13 cellular contexts compared by ENCODE assay signal in genomic region chr4:125187621-125188176, GRCh38.
DNase-seq lines count a peak whose midpoint lies in the region; TF ChIP-seq lines count a peak whose summit lies in the region.
"Had no signal": no experiment of that assay in that cellular context is flagged by ENCODE, and none has a peak within 500 bp of the region (broad histone marks: within the 10 kb centered on the region; RNA-seq: fewer than 3 reads in every experiment).

No MANE protein-coding gene starts in this region.

- H3K9me3 Mint-ChIP-seq in HFFc6 = no peaks in the 10 kb centered on the region
- no peaks in the 10 kb centered on the region for H3K9me3 Mint-ChIP-seq in MCF 10A (ENCODE audit: unreplicated experiment)

- H3K27ac Mint-ChIP-seq in HFFc6 (peak overlapping the region; percentile 74), MCF 10A (ENCODE audit: low read depth, unreplicated experiment) (peak overlapping the region; percentile 85)
- H3K27ac Mint-ChIP-seq: activated CD8-positive, alpha-beta T cell treated with anti-CD3 and anti-CD28 coated beads for 36 hours had no signal

- no peaks in the 10 kb centered on the region for H3K9me3 ChIP-seq in vagina
- H3K9me3 ChIP-seq: upper lobe of right lung had no signal

- H3K4me1 ChIP-seq in vagina = peaks cover 19% of the 10 kb centered on the region
- H3K4me1 ChIP-seq: upper lobe of right lung had no signal

- no TSS peak for BruUV-seq in MCF 10A (replicated peaks; lab: Mats Ljungman, UMichigan)

- TF ChIP-seq POLR2A in vagina (IDR thresholded peaks at IDR 0.05) = no peak

- CTCF ChIA-PET in MCF 10A (lab: Yijun Ruan, JAX) = interaction anchor here (0.7 kb wide), 1 partner anchor 865 kb away, joined by 3 read pairs; no protein-coding TSS in a partner anchor

- H3K36me3 Mint-ChIP-seq in HFFc6 (ENCODE audit: low read depth) (no peaks in the 10 kb centered on the region), MCF 10A (ENCODE audit: insufficient read depth, unreplicated experiment) (no peaks in the 10 kb centered on the region)

- POLR2A ChIA-PET in MCF 10A (lab: Yijun Ruan, JAX) = interaction anchor here (0.5 to 1.9 kb wide), 11 partner anchors 9 to 905 kb away, joined by 3 to 6 read pairs (median 4); no protein-coding TSS in a partner anchor

- H3K27me3 Mint-ChIP-seq in HFFc6 (ENCODE audit: insufficient read depth) (no peaks in the 10 kb centered on the region), MCF 10A (ENCODE audit: insufficient read depth, unreplicated experiment) (no peaks in the 10 kb centered on the region)
- H3K27me3 Mint-ChIP-seq: activated CD8-positive, alpha-beta T cell treated with anti-CD3 and anti-CD28 coated beads for 36 hours had no signal

- peak; percentile 57 for DNase-seq in AG08395 (ENCODE audit: low spot score)
- DNase-seq in HFFc6 = peak; percentile 78
- peak; percentile 64 for DNase-seq in MCF 10A (ENCODE audit: unreplicated experiment)
- peak; percentile 69 for DNase-seq in islet precursor cell
- DNase-seq in vagina (ENCODE audit: extremely low spot score in 2 of 2) = no peak
- no peak for DNase-seq in activated effector memory CD4-positive, alpha-beta T cell treated with Interleukin-2 at 50 U/mL for 16 hours
- no peak for DNase-seq in stimulated activated naive CD4-positive, alpha-beta T cell (lab: John Stamatoyannopoulos, UW)
- DNase-seq in NCI-H1436 (lab: John Stamatoyannopoulos, UW) = no peak
- DNase-seq: activated CD8-positive, alpha-beta T cell treated with anti-CD3 and anti-CD28 coated beads for 36 hours; DND-41; upper lobe of right lung had no signal

- H3K36me3 ChIP-seq in vagina = no peaks in the 10 kb centered on the region
- H3K36me3 ChIP-seq: upper lobe of right lung had no signal

- no peak overlapping the region for H3K27ac ChIP-seq in vagina
- H3K27ac ChIP-seq: PC-9, upper lobe of right lung had no signal

- H3K27me3 ChIP-seq in vagina = no peaks in the 10 kb centered on the region
- H3K27me3 ChIP-seq: upper lobe of right lung had no signal

- H3K4me3 Mint-ChIP-seq in HFFc6 (peak overlapping the region; percentile 8), MCF 10A (ENCODE audit: unreplicated experiment) (peak overlapping the region; percentile 14)
- H3K4me3 Mint-ChIP-seq: activated CD8-positive, alpha-beta T cell treated with anti-CD3 and anti-CD28 coated beads for 36 hours; neural crest cell had no signal

- TF ChIP-seq CTCF in HFFc6 (IDR thresholded peaks at IDR 0.05) = no peak
- TF ChIP-seq CTCF in MCF 10A (IDR thresholded peaks at IDR 0.05; ENCODE audit: unreplicated experiment) = no peak
- TF ChIP-seq CTCF in vagina (IDR thresholded peaks at IDR 0.05) = no peak

- H3K4me1 Mint-ChIP-seq in HFFc6 (ENCODE audit: low read depth) (peaks cover 56% of the 10 kb centered on the region), MCF 10A (ENCODE audit: insufficient read depth, unreplicated experiment) (peaks cover 28% of the 10 kb centered on the region)
- H3K4me1 Mint-ChIP-seq: neural crest cell had no signal

- H3K4me3 ChIP-seq in vagina = no peak overlapping the region
- H3K4me3 ChIP-seq: PC-9, upper lobe of right lung had no signal

- intact Hi-C loops in MCF 10A (cut with micrococcal nuclease) = loop anchor here (5.0 kb wide), 1 partner anchor 475 kb away; the partner anchor contains the start of gene ANKRD50
- intact Hi-C loops in vagina (cut with DNase I) = no loop called here

Comparison
In these comparisons a context has a peak if more than half of its experiments do, and no peak if none do; other contexts are left out.
1. DNase-seq: peak in AG08395 (single experiment), HFFc6 (single experiment), MCF 10A (single experiment) and islet precursor cell (single experiment); none in vagina (0 of 2), activated effector memory CD4-positive, alpha-beta T cell treated with Interleukin-2 at 50 U/mL for 16 hours (single experiment), stimulated activated naive CD4-positive, alpha-beta T cell (0 of 6) and NCI-H1436 (single experiment).